10 cellular contexts compared by ENCODE assay signal in genomic region chr16:50550035-50550434, GRCh38. TPM values are rescaled to one million over a fixed set of nuclear protein-coding genes. Genes with fewer than 3 reads are reported as not detected.
A peak's percentile ranks its signal among the peaks of the same experiment; 100 is the strongest.
DNase-seq lines count a peak whose midpoint lies in the region; TF ChIP-seq lines count a peak whose summit lies in the region.
"Had no signal": no experiment of that assay in that cellular context is flagged by ENCODE, and none has a peak within 500 bp of the region (broad histone marks: within the 10 kb centered on the region; RNA-seq: fewer than 3 reads in every experiment).

No MANE protein-coding gene starts in this region.

- peaks cover 6% of the 10 kb centered on the region for H3K79me1 ChIP-seq in mesendoderm (ENCODE audit: low read length)

- H4K5ac ChIP-seq in mesendoderm (ENCODE audit: low read length) = no peak overlapping the region

- H3K4me3 ChIP-seq in mesendoderm (ENCODE audit: low read length) = no peak overlapping the region
- no peak overlapping the region for H3K4me3 ChIP-seq in testis

- no peak overlapping the region for H3K56ac ChIP-seq in mesendoderm (ENCODE audit: low read length)

- H3K18ac ChIP-seq in mesendoderm (ENCODE audit: low read length) = no peak overlapping the region

- no peak overlapping the region for H3K4ac ChIP-seq in mesendoderm (ENCODE audit: low read depth, low read length)

- H3K27me3 ChIP-seq in mesendoderm (ENCODE audit: insufficient read depth, low read length, poor library complexity) = no peaks in the 10 kb centered on the region
- no peaks in the 10 kb centered on the region for H3K27me3 ChIP-seq in testis

- H3K27ac ChIP-seq in mesendoderm (ENCODE audit: low read depth, low read length) (no peak overlapping the region), testis (no peak overlapping the region)

- peak overlapping the region; percentile 80 for H3K4me2 ChIP-seq in mesendoderm (ENCODE audit: low read length)

- DNase-seq in activated CD8-positive, alpha-beta memory T cell treated with anti-CD3 and anti-CD28 coated beads, Interleukin-2, amount 50 U/mL, for 4 hours = peak; percentile 28
- DNase-seq in activated CD8-positive, alpha-beta memory T cell treated with anti-CD3 and anti-CD28 coated beads, Interleukin-2, amount 50 U/mL, for 48 hours = no peak
- peak; percentile 34 for DNase-seq in activated naive CD4-positive, alpha-beta T cell treated with anti-CD3 and anti-CD28 coated beads, Interleukin-2, amount 50 U/mL, for 16 hours
- DNase-seq in mesendoderm = no peak
- peak; percentile 17 for DNase-seq in testis
- no peak for DNase-seq in dedifferentiated amniotic fluid mesenchymal stem cell (ENCODE audit: extremely low spot score)
- no peak for DNase-seq in NCI-H2107 (lab: John Stamatoyannopoulos, UW)
- no peak for DNase-seq in COR-L47 (lab: John Stamatoyannopoulos, UW)
- DNase-seq: NCI-H2171 treated with DMSO at 0.1 percent for 48 hours, T1000 had no signal

- no peak overlapping the region for H2AK5ac ChIP-seq in mesendoderm (ENCODE audit: low read length)

- H3K9ac ChIP-seq in mesendoderm (ENCODE audit: low read length) = peak overlapping the region; percentile 83

- peaks cover 18% of the 10 kb centered on the region for H3K79me2 ChIP-seq in mesendoderm (ENCODE audit: control insufficient read depth, insufficient read depth, low read length)

- H2BK5ac ChIP-seq in mesendoderm (ENCODE audit: low read length) = no peak overlapping the region

- H3K9me3 ChIP-seq in testis = no peaks in the 10 kb centered on the region

- H3K4me1 ChIP-seq in mesendoderm (ENCODE audit: control insufficient read depth, low read depth, low read length) (peaks cover 9% of the 10 kb centered on the region), testis (peaks cover 4% of the 10 kb centered on the region)

- no CpG with 5 or more reads among the region's 8 CpGs for WGBS in mesendoderm (ENCODE audit: extremely low coverage, insufficient coverage, low lambda C conversion rate)
- 60 to 71% methylated on average over 7 to 8 of the region's 8 CpGs for WGBS in testis, 2 donors

- H4K8ac ChIP-seq in mesendoderm (ENCODE audit: low read depth, low read length) = no peak overlapping the region

- intact Hi-C loops in testis (cut with DNase I; ENCODE audit: low total_unique reads) = no loop called here

- no peak for TF ChIP-seq CTCF in testis (IDR thresholded peaks at IDR 0.05)

- no peak overlapping the region for H2BK15ac ChIP-seq in mesendoderm (replicated peaks; ENCODE audit: low read depth)

- H2BK120ac ChIP-seq in mesendoderm (ENCODE audit: low read depth, low read length) = no peak overlapping the region

- H3K36me3 ChIP-seq in mesendoderm (ENCODE audit: control insufficient read depth, insufficient read depth, low read length) (no peaks in the 10 kb centered on the region), testis (ENCODE audit: low read depth, missing control alignments) (no peaks in the 10 kb centered on the region)

- H3K23ac ChIP-seq in mesendoderm (ENCODE audit: low read length) = no peak overlapping the region

- no peak for TF ChIP-seq POLR2A in testis (IDR thresholded peaks at IDR 0.05)

RNA-seq across cellular contexts. Expression of gene NKD1, which starts 1.8 kb away (rescaled TPM):
- polyA plus RNA-seq in mesendoderm (2013, experiment 1 of 2) = 8.8 TPM
- 7.9 TPM for polyA plus RNA-seq in mesendoderm (2013, experiment 2 of 2)
- total RNA-seq in testis = 10 to 100 TPM in 1 of 2 donors, 1 to 10 TPM in 1; 8.4 to 14.4 TPM
- 5.9 TPM for polyA plus RNA-seq in testis (ENCODE audit: insufficient read depth, low read depth, low replicate concordance)

Comparison
In these comparisons a context has a peak if more than half of its experiments do, and no peak if none do; other contexts are left out.
1. DNase-seq: peak in activated CD8-positive, alpha-beta memory T cell treated with anti-CD3 and anti-CD28 coated beads, Interleukin-2, amount 50 U/mL, for 4 hours (single experiment), activated naive CD4-positive, alpha-beta T cell treated with anti-CD3 and anti-CD28 coated beads, Interleukin-2, amount 50 U/mL, for 16 hours (single experiment) and testis (single experiment); none in activated CD8-positive, alpha-beta memory T cell treated with anti-CD3 and anti-CD28 coated beads, Interleukin-2, amount 50 U/mL, for 48 hours (single experiment), mesendoderm (single experiment), dedifferentiated amniotic fluid mesenchymal stem cell (single experiment), NCI-H2107 (single experiment) and COR-L47 (single experiment).